In genomic region chr3:147368561-147369151, GRCh38 we compare ENCODE assay signal across 31 cellular contexts. TPM values are rescaled to one million over a fixed set of nuclear protein-coding genes. Genes with fewer than 3 reads are reported as not detected.
A peak's percentile ranks its signal among the peaks of the same experiment; 100 is the strongest.
DNase-seq lines count a peak whose midpoint lies in the region; ATAC-seq and TF ChIP-seq lines count a peak whose summit lies in the region.
"Had no signal": no experiment of that assay in that cellular context is flagged by ENCODE, and none has a peak within 500 bp of the region (broad histone marks: within the 10 kb centered on the region; RNA-seq: fewer than 3 reads in every experiment).

No MANE protein-coding gene starts in this region.

- intact Hi-C loops in dorsolateral prefrontal cortex (cut with DNase I) = no loop called here

- TF ChIP-seq CTCF in dorsolateral prefrontal cortex (IDR thresholded peaks at IDR 0.05 in 54 of 56, conservative IDR thresholded peaks at IDR 0.05 in 2 of 56; ENCODE audit: low read depth in 1 of 56, partially characterized antibody in 56 of 56) = no peak

- H3K27ac ChIP-seq in dorsolateral prefrontal cortex = peak overlapping the region in 17 of 59 donors; percentile 1 to 90 (median 48)
- H3K27ac ChIP-seq: gastroesophageal sphincter, hepatocyte, left lung, psoas muscle, testis had no signal

- peak overlapping the region in 36 of 59 donors; percentile 5 to 50 (median 33) for H3K4me3 ChIP-seq in dorsolateral prefrontal cortex
- H3K4me3 ChIP-seq: gastroesophageal sphincter, hepatocyte, left lung, psoas muscle, testis had no signal

- H3K27me3 ChIP-seq in dorsolateral prefrontal cortex = peaks cover 12 to 100% (median 93%) of the 10 kb centered on the region in 45 donors
- H3K27me3 ChIP-seq: testis had no signal

- peak; percentile 36 for DNase-seq in NCI-H510A treated with DMSO at 0.1 percent for 48 hours (lab: John Stamatoyannopoulos, UW)
- no peak for DNase-seq in NCI-H510A (lab: John Stamatoyannopoulos, UW)
- peak; percentile 7 for DNase-seq in SHP77 treated with DMSO at 0.1 percent for 48 hours (lab: John Stamatoyannopoulos, UW)
- peak in 1 of 10 donors; percentile 24 for DNase-seq in dorsolateral prefrontal cortex
- DNase-seq in retina = peak; percentile 72
- no peak for DNase-seq in inferior parietal cortex (ENCODE audit: extremely low spot score)
- DNase-seq: activated CD4-positive, alpha-beta T cell treated with anti-CD3 and anti-CD28 coated beads for 1 hour; activated CD8-positive, alpha-beta T cell treated with anti-CD3 and anti-CD28 coated beads, Interleukin-2, amount 10 ng/mL, durations not matched to agents 7 days and 5 days; anterior cingulate cortex; GDM1; KG1; left lung; mesendoderm; MG63; NCI-H1417; NCI-H2081 treated with DMSO at 0.1 percent for 48 hours; NCI-H446; nucleus accumbens; psoas muscle; stimulated activated naive CD8-positive, alpha-beta T cell treated with anti-CD3 and anti-CD28 coated beads, Interleukin-15, Interleukin-2, amounts not matched to agents 100 U/mL and 50 U/mL, for 24 hours; T-helper 1 cell; testis had no signal

- ATAC-seq in GM21737 (IDR thresholded peaks at IDR 0.05; ENCODE audit: unreplicated experiment) (no peak), GM19452 (IDR thresholded peaks at IDR 0.05; ENCODE audit: unreplicated experiment) (no peak)
- ATAC-seq: activated CD8-positive, alpha-beta T cell treated with anti-CD3 and anti-CD28 coated beads, Interleukin-2, amount 10 ng/mL, durations not matched to agents 7 days and 5 days; gastroesophageal sphincter; HCT116; left lung; Panc1; psoas muscle; stimulated activated naive CD8-positive, alpha-beta T cell treated with anti-CD3 and anti-CD28 coated beads, Interleukin-15, Interleukin-2, amounts not matched to agents 100 U/mL and 50 U/mL, for 24 hours had no signal

RNA-seq across cellular contexts. Expression of gene ZIC4, which starts 37.7 kb away (rescaled TPM):
- total RNA-seq in dorsolateral prefrontal cortex = 10 to 100 TPM in 8 of 120 experiments, 1 to 10 TPM in 112; 1.5 to 13.5 (median 4.8) TPM
- total RNA-seq: activated CD8-positive, alpha-beta T cell treated with anti-CD3 and anti-CD28 coated beads, Interleukin-2, amount 10 ng/mL, durations not matched to agents 7 days and 5 days; endothelial cell of umbilical vein; fibroblast of lung; HT1080; left lung had no signal

RNA-seq across cellular contexts. Expression of gene ZIC1, which starts 40.5 kb away (rescaled TPM):
- 100 to 1,000 TPM in 1 of 120 experiments, 10 to 100 TPM in 119; 17.4 to 211 (median 34.4) TPM for total RNA-seq in dorsolateral prefrontal cortex
- total RNA-seq: activated CD8-positive, alpha-beta T cell treated with anti-CD3 and anti-CD28 coated beads, Interleukin-2, amount 10 ng/mL, durations not matched to agents 7 days and 5 days; endothelial cell of umbilical vein; fibroblast of lung; HT1080 had no signal

Comparison
In these comparisons a context has a peak if more than half of its experiments do, and no peak if none do; other contexts are left out.
1. DNase-seq: peak in NCI-H510A treated with DMSO at 0.1 percent for 48 hours (single experiment), SHP77 treated with DMSO at 0.1 percent for 48 hours (single experiment) and retina (single experiment); none in NCI-H510A (single experiment) and inferior parietal cortex (single experiment).